13 cellular contexts compared by ENCODE assay signal in the genomic region with DNA sequence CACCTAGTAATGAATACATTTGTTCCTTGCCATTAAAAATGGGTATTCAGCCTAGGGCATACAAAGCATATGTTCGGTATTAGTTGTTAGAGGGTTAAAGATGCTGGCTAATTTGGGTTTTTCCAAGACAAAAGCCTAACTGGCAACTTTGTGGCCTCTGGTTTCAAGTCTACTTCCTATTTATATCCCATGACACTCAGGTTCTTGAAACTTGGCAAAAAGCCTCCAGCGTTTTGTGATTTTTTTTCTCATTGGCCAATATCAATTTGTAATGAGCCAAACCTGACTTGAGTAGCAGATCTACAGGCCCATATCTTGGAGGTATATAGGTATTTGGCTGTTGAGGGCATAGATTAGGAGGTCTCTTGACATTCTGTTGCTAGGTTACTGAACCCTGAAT.
"Had no signal": no experiment of that assay in that cellular context is flagged by ENCODE, and none has a peak within 500 bp of the region (broad histone marks: within the 10 kb centered on the region; RNA-seq: fewer than 3 reads in every experiment).

No MANE protein-coding gene starts in this region.

- DNase-seq: activated CD4-positive, alpha-beta T cell treated with anti-CD3 and anti-CD28 coated beads, Interleukin-2, amount 50 U/mL, for 48 hours; activated naive CD4-positive, alpha-beta T cell treated with anti-CD3 and anti-CD28 coated beads for 36 hours; erythroblast; hippocampal formation; mesendoderm; nephron progenitor cell; occipital lobe; right lobe of liver; T-cell; T-helper 9 cell had no signal

- H3K27ac Mint-ChIP-seq: activated naive CD4-positive, alpha-beta T cell treated with anti-CD3 and anti-CD28 coated beads for 36 hours; activated T-helper 2 cell treated with anti-CD3 and anti-CD28 coated beads, Interferon-gamma antibody, Interleukin-2, Interleukin-4, amounts not matched to agents 10 μg/mL and 5 μg/mL and 100 μg/mL, durations not matched to agents 14 hours and 24 hours and 36 hours; nephron progenitor cell; stimulated activated naive CD8-positive, alpha-beta T cell treated with anti-CD3 and anti-CD28 coated beads, Interleukin-15, Interleukin-2, amounts not matched to agents 100 ng/mL and 50 ng/mL, for 24 hours; T-cell had no signal

- H3K4me3 Mint-ChIP-seq: activated naive CD4-positive, alpha-beta T cell treated with anti-CD3 and anti-CD28 coated beads for 36 hours; nephron progenitor cell; stimulated activated naive CD8-positive, alpha-beta T cell treated with anti-CD3 and anti-CD28 coated beads, Interleukin-15, Interleukin-2, amounts not matched to agents 100 ng/mL and 50 ng/mL, for 24 hours; T-cell had no signal

- H3K36me3 Mint-ChIP-seq: T-cell had no signal

- H3K4me1 Mint-ChIP-seq: T-cell had no signal

- H3K9me3 Mint-ChIP-seq: activated naive CD4-positive, alpha-beta T cell treated with anti-CD3 and anti-CD28 coated beads for 36 hours; activated T-helper 2 cell treated with anti-CD3 and anti-CD28 coated beads, Interferon-gamma antibody, Interleukin-2, Interleukin-4, amounts not matched to agents 10 μg/mL and 5 μg/mL and 100 μg/mL, durations not matched to agents 14 hours and 24 hours and 36 hours; nephron progenitor cell; stimulated activated naive CD8-positive, alpha-beta T cell treated with anti-CD3 and anti-CD28 coated beads, Interleukin-15, Interleukin-2, amounts not matched to agents 100 ng/mL and 50 ng/mL, for 24 hours; T-cell had no signal

- ATAC-seq: activated CD4-positive, CD25-positive, alpha-beta regulatory T cell treated with anti-CD3 and anti-CD28 coated beads, Interleukin-2, amount 50 U/mL, for 24 hours; T-cell had no signal
